ENCODE assay signal across 15 cellular contexts in genomic region chr6:162200945-162201692, GRCh38.
"Had no signal": no experiment of that assay in that cellular context is flagged by ENCODE, and none has a peak within 500 bp of the region (broad histone marks: within the 10 kb centered on the region; RNA-seq: fewer than 3 reads in every experiment).

No MANE protein-coding gene starts in this region.

- H3K4me3 ChIP-seq: lung, prostate gland, spleen, upper lobe of right lung had no signal

- H3K9me3 ChIP-seq: prostate gland, spleen, upper lobe of right lung had no signal

- ATAC-seq: activated naive CD4-positive, alpha-beta T cell treated with anti-CD3 and anti-CD28 coated beads, Interleukin-2, amount 50 U/mL, for 72 hours; esophagus mucosa; stimulated activated memory B cell treated with anti-CD40 and anti-IgM and Interleukin-4, amounts not matched to agents 10 μg/mL and 1 μg/mL and 100 μg/mL, for 72 hours; upper lobe of right lung had no signal

- FAIRE-seq: bronchial epithelial cell had no signal

- DNase-seq: activated CD4-positive, CD25-positive, alpha-beta regulatory T cell treated with anti-CD3 and anti-CD28 coated beads, Interleukin-2, amount 50 U/mL, for 72 hours; activated gamma-delta T cell treated with Interleukin-2 at 50 U/mL for 16 hours; activated T-cell treated with anti-CD3 and anti-CD28 coated beads for 4 hours; effector CD8-positive, alpha-beta T cell; left cardiac atrium; midbrain; spleen; stimulated activated CD4-positive, alpha-beta T cell treated with anti-CD3 and anti-CD28 coated beads, Interleukin-4, amount 100 ng/mL, for 4 hours; upper lobe of right lung had no signal

- H3K4me1 ChIP-seq: prostate gland, spleen had no signal

- H3K27ac ChIP-seq: prostate gland, spleen, upper lobe of right lung had no signal
